Comparison of ENCODE assay signal across 21 cellular contexts in genomic region chr3:155697542-155697941, GRCh38. TPM values are rescaled to one million over a fixed set of nuclear protein-coding genes. Genes with fewer than 3 reads are reported as not detected.
"Had no signal": no experiment of that assay in that cellular context is flagged by ENCODE, and none has a peak within 500 bp of the region (broad histone marks: within the 10 kb centered on the region; RNA-seq: fewer than 3 reads in every experiment).

No MANE protein-coding gene starts in this region.

- H3K9me3 ChIP-seq: MG63, SK-N-SH had no signal

- H3K4me3 ChIP-seq: MG63 had no signal

- H3K27me3 ChIP-seq: MG63 had no signal

- H3K27ac Mint-ChIP-seq: T-cell had no signal

- H3K36me3 ChIP-seq: MG63 had no signal

- H3K36me3 Mint-ChIP-seq: T-cell had no signal

- H3K27ac ChIP-seq: RWPE1 had no signal

- H3K4me1 Mint-ChIP-seq: T-cell had no signal

- H3K4me3 Mint-ChIP-seq: T-cell had no signal

- ATAC-seq: Panc1, PC-3, T-cell had no signal

- H3K9ac ChIP-seq: SK-N-SH had no signal

- DNase-seq: KBM-7, MG63, NCI-H1092 treated with DMSO at 0.1 percent for 48 hours, NCI-H1436, NCI-H187, NCI-H2029, NCI-H2081 treated with DMSO at 0.1 percent for 48 hours, NCI-H2227 treated with DMSO at 0.1 percent for 48 hours, NCI-H446, NCI-H510A, NCI-H524 treated with DMSO at 0.1 percent for 48 hours, NCI-H69, NCI-H774, PC-3, SHP77, SK-N-SH, SW 1271, T-cell had no signal

- H3K9me3 Mint-ChIP-seq: T-cell had no signal

- H3K4me2 ChIP-seq: SK-N-SH had no signal

RNA-seq across cellular contexts. Expression of gene PLCH1, which starts 47.3 kb away (rescaled TPM):
- total RNA-seq: LHCN-M2 had no signal
